21 cellular contexts compared by ENCODE assay signal in the genomic region with DNA sequence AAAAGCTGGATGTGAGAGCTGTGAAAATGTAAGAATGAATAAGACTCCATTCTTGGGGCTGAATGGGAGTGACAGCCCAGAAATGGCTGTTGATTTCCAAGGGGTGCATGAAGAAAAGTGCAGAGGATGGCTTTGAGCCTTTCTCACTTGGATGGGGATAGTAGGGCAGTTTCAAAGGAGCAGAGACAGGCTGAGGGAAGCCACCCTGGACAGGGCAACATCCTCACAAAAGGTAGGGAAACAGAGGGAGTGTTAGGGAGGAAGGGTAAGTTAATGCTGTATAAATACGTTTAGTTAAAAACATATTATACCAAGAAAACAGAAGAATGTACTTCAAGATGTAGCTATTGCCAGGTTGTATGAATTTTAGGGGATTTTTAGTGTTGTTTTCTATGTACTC. TPM values are rescaled to one million over a fixed set of nuclear protein-coding genes. Genes with fewer than 3 reads are reported as not detected.
DNase-seq lines count a peak whose midpoint lies in the region; ATAC-seq, FAIRE-seq and TF ChIP-seq lines count a peak whose summit lies in the region.
"Had no signal": no experiment of that assay in that cellular context is flagged by ENCODE, and none has a peak within 500 bp of the region (broad histone marks: within the 10 kb centered on the region; RNA-seq: fewer than 3 reads in every experiment).

No MANE protein-coding gene starts in this region.

- no peak overlapping the region for H3K23ac ChIP-seq in mesendoderm (ENCODE audit: low read length)

- H3K79me2 ChIP-seq in mesendoderm (ENCODE audit: control insufficient read depth, insufficient read depth, low read length), result no peaks in the 10 kb centered on the region

- H3K4me1 Mint-ChIP-seq in MCF 10A (ENCODE audit: insufficient read depth, unreplicated experiment) (peaks cover 19% of the 10 kb centered on the region), nephron progenitor cell (peaks cover 19% of the 10 kb centered on the region)

- H2BK15ac ChIP-seq in mesendoderm (replicated peaks; ENCODE audit: low read depth), result peak overlapping the region; percentile 4

- no peak overlapping the region for H3K56ac ChIP-seq in mesendoderm (ENCODE audit: low read length)

- no peak overlapping the region for H3K4me3 Mint-ChIP-seq in MCF 10A (ENCODE audit: unreplicated experiment)
- no peak overlapping the region for H3K4me3 Mint-ChIP-seq in nephron progenitor cell
- H3K4me3 Mint-ChIP-seq: activated CD4-positive, alpha-beta T cell treated with anti-CD3 and anti-CD28 coated beads for 36 hours; activated T-helper 1 cell treated with anti-CD3 and anti-CD28 coated beads, Interleukin-12 subunit alpha, Interleukin-12 subunit beta, Interleukin-2, Interleukin-4 antibody, amounts not matched to agents 30 ng/mL and 10 ng/mL and 1 ng/mL, durations not matched to agents 14 hours and 24 hours and 36 hours; nephron had no signal

- no CpG with 5 or more reads among the region's 1 CpG for WGBS in mesendoderm (ENCODE audit: extremely low coverage, insufficient coverage, low lambda C conversion rate)

- H3K36me3 Mint-ChIP-seq in MCF 10A (ENCODE audit: insufficient read depth, unreplicated experiment) (no peaks in the 10 kb centered on the region), nephron progenitor cell (ENCODE audit: low read depth) (no peaks in the 10 kb centered on the region)
- H3K36me3 Mint-ChIP-seq: activated naive CD4-positive, alpha-beta T cell treated with anti-CD3 and anti-CD28 coated beads, Interleukin-2, amount 50 U/mL, for 72 hours had no signal

- H3K79me1 ChIP-seq in mesendoderm (ENCODE audit: low read length), result no peaks in the 10 kb centered on the region

- ATAC-seq in Right ventricle myocardium superior (ENCODE audit: poor library complexity), result no peak

- H2BK120ac ChIP-seq in mesendoderm (ENCODE audit: low read depth, low read length), result no peak overlapping the region

- no peak overlapping the region for H2AK5ac ChIP-seq in mesendoderm (ENCODE audit: low read length)

- H3K4me2 ChIP-seq in mesendoderm (ENCODE audit: low read length), result no peak overlapping the region
- H3K4me2 ChIP-seq: smooth muscle cell had no signal

- no peaks in the 10 kb centered on the region for H3K36me3 ChIP-seq in left ventricle myocardium inferior
- H3K36me3 ChIP-seq in mesendoderm (ENCODE audit: control insufficient read depth, insufficient read depth, low read length), result no peaks in the 10 kb centered on the region
- H3K36me3 ChIP-seq: uterus had no signal

- H3K4ac ChIP-seq in mesendoderm (ENCODE audit: low read depth, low read length), result no peak overlapping the region

- H3K27ac ChIP-seq in left ventricle myocardium inferior (replicated peaks) (peak overlapping the region; percentile 73), mesendoderm (ENCODE audit: low read depth, low read length) (no peak overlapping the region)

- H3K27me3 Mint-ChIP-seq in MCF 10A (ENCODE audit: insufficient read depth, unreplicated experiment) (no peaks in the 10 kb centered on the region), nephron progenitor cell (ENCODE audit: low read depth, poor library complexity) (peaks cover under 1% of the 10 kb centered on the region)
- H3K27me3 Mint-ChIP-seq: activated CD4-positive, alpha-beta T cell treated with anti-CD3 and anti-CD28 coated beads for 36 hours had no signal

- POLR2A ChIA-PET in MCF 10A (lab: Yijun Ruan, JAX), result interaction anchor here (0.6 to 6.8 kb wide), 14 partner anchors 9 to 582 kb away, joined by 3 to 79 read pairs (median 4); a partner anchor contains a TSS

- CTCF ChIA-PET in MCF 10A (lab: Yijun Ruan, JAX), result interaction anchor here (0.6 to 1.6 kb wide), 6 partner anchors 12 to 91 kb away, joined by 3 to 8 read pairs (median 4); no protein-coding TSS in a partner anchor

- TF ChIP-seq CTCF in left ventricle myocardium inferior (IDR thresholded peaks at IDR 0.05; ENCODE audit: borderline replicate concordance) (no peak), MCF 10A (IDR thresholded peaks at IDR 0.05; ENCODE audit: unreplicated experiment) (no peak), nephron progenitor cell (IDR thresholded peaks at IDR 0.05) (no peak)

- H3K27ac Mint-ChIP-seq in MCF 10A (ENCODE audit: low read depth, unreplicated experiment), result no peak overlapping the region
- no peak overlapping the region for H3K27ac Mint-ChIP-seq in nephron progenitor cell
- H3K27ac Mint-ChIP-seq: activated CD4-positive, alpha-beta T cell treated with anti-CD3 and anti-CD28 coated beads for 36 hours; activated naive CD4-positive, alpha-beta T cell treated with anti-CD3 and anti-CD28 coated beads, Interleukin-2, amount 50 U/mL, for 72 hours; activated T-helper 1 cell treated with anti-CD3 and anti-CD28 coated beads, Interleukin-12 subunit alpha, Interleukin-12 subunit beta, Interleukin-2, Interleukin-4 antibody, amounts not matched to agents 30 ng/mL and 10 ng/mL and 1 ng/mL, durations not matched to agents 14 hours and 24 hours and 36 hours; nephron had no signal

- H3K9me3 ChIP-seq in left ventricle myocardium inferior (replicated peaks), result no peaks in the 10 kb centered on the region
- H3K9me3 ChIP-seq: uterus had no signal

- no peak for FAIRE-seq in urothelium cell line (lab: Jason Lieb, UNC)
- FAIRE-seq: A204.1, colon, endometrium, TTC549 had no signal

- no peak overlapping the region for H3K18ac ChIP-seq in mesendoderm (ENCODE audit: low read length)

- BruUV-seq in MCF 10A (replicated peaks; lab: Mats Ljungman, UMichigan), result TSS peak; percentile 34

- peaks cover 73% of the 10 kb centered on the region for H3K4me1 ChIP-seq in left ventricle myocardium inferior
- peaks cover 15% of the 10 kb centered on the region for H3K4me1 ChIP-seq in mesendoderm (ENCODE audit: control insufficient read depth, low read depth, low read length)

- H3K9me3 Mint-ChIP-seq in MCF 10A (ENCODE audit: unreplicated experiment), result no peaks in the 10 kb centered on the region
- H3K9me3 Mint-ChIP-seq in nephron progenitor cell, result no peaks in the 10 kb centered on the region
- H3K9me3 Mint-ChIP-seq: activated naive CD4-positive, alpha-beta T cell treated with anti-CD3 and anti-CD28 coated beads, Interleukin-2, amount 50 U/mL, for 72 hours; activated T-helper 1 cell treated with anti-CD3 and anti-CD28 coated beads, Interleukin-12 subunit alpha, Interleukin-12 subunit beta, Interleukin-2, Interleukin-4 antibody, amounts not matched to agents 30 ng/mL and 10 ng/mL and 1 ng/mL, durations not matched to agents 14 hours and 24 hours and 36 hours; nephron had no signal

- no peak overlapping the region for H4K8ac ChIP-seq in mesendoderm (ENCODE audit: low read depth, low read length)

- no peak for DNase-seq in left ventricle myocardium inferior
- no peak for DNase-seq in Right ventricle myocardium superior
- no peak for DNase-seq in MCF 10A (ENCODE audit: unreplicated experiment)
- no peak for DNase-seq in mesendoderm
- no peak for DNase-seq in AG08396 (ENCODE audit: low spot score)
- no peak for DNase-seq in urothelium cell line (ENCODE audit: low spot score)
- DNase-seq in nephron progenitor cell, result no peak
- DNase-seq in effector CD8-positive, alpha-beta T cell (lab: John Stamatoyannopoulos, UW), result no peak
- DNase-seq: NCI-H1105 treated with DMSO at 0.1 percent for 48 hours; NCI-H524 treated with DMSO at 0.1 percent for 48 hours; stimulated activated CD4-positive, alpha-beta T cell treated with anti-CD3 and anti-CD28 coated beads, Interleukin-4, amount 100 ng/mL, for 1 hour; uterus had no signal

- H4K5ac ChIP-seq in mesendoderm (ENCODE audit: low read length), result no peak overlapping the region

- no peak overlapping the region for H2BK5ac ChIP-seq in mesendoderm (ENCODE audit: low read length)

- H3K27me3 ChIP-seq in left ventricle myocardium inferior (ENCODE audit: low read depth), result no peaks in the 10 kb centered on the region
- H3K27me3 ChIP-seq in mesendoderm (ENCODE audit: insufficient read depth, low read length, poor library complexity), result no peaks in the 10 kb centered on the region
- H3K27me3 ChIP-seq: uterus had no signal

- H3K9ac ChIP-seq in mesendoderm (ENCODE audit: low read length), result no peak overlapping the region

- no peak overlapping the region for H3K4me3 ChIP-seq in left ventricle myocardium inferior
- no peak overlapping the region for H3K4me3 ChIP-seq in mesendoderm (ENCODE audit: low read length)
- H3K4me3 ChIP-seq: smooth muscle cell, uterus had no signal

- intact Hi-C loops in left ventricle myocardium inferior (cut with micrococcal nuclease) (no loop called here), Right ventricle myocardium superior (cut with DNase I) (no loop called here), MCF 10A (cut with micrococcal nuclease) (no loop called here)

RNA-seq across cellular contexts. Expression of a gene that starts 38.1 kb away (rescaled TPM):
- total RNA-seq in left ventricle myocardium inferior (65.0 TPM), Right ventricle myocardium superior (48.1 TPM), MCF 10A (2022) (183 and 225 TPM in 2 replicates)
- 33.2 TPM for polyA plus RNA-seq in mesendoderm (2013, experiment 1 of 2)
- 33.5 TPM for polyA plus RNA-seq in mesendoderm (2013, experiment 2 of 2)
